In the genomic region with DNA sequence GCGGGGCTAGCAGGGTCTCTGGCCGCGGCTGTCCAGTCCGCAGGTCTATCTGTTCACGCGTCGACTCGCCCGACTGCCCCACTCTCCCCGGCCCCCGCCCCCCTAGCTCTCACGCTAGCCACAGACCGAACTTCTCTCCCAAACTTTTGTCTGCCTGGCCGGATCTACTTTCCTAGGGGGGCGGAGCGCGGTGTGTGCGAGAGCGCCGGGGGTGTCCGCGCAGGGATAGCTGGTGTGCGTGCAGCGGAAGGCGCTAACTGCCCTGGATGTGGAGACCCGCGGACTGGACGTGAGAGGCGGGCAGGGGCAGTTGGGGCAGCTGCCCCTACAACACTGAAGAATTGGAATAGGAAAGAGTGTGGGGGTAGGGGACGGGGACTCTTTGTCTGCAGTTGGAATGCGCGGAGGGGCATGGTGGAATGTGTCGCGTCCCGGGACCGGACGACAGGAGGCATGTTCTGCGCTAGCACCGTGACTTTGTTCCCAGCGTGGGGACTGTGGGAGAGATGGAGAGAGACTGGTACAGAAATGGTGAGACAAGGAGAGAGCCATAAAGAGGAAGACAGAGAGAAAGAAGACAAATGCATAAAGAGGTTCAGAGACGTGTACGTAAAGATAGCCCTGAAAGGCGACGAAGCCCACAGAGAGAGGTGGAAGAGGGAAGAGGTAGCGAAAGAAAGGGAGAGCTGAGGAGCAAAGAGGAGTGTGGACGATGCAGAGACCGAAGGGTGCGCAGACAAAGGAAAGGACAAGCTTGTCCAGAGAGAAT, we compare ENCODE assay signal across 1 cellular context.
A peak's percentile ranks its signal among the peaks of the same experiment; 100 is the strongest.
TF ChIP-seq lines count a peak whose summit lies in the region.

TSS of gene AJUBA (minus strand) at position 75 of the 769 bp plus-strand sequence. CDS start 285 bp downstream, outside the sequence.

TF ChIP-seq in K562, 482 proteins besides CTCF, POLR2A, EP300 and RAD21 (continued from another document and continues in another):
- TF ChIP-seq, protein P1, sequence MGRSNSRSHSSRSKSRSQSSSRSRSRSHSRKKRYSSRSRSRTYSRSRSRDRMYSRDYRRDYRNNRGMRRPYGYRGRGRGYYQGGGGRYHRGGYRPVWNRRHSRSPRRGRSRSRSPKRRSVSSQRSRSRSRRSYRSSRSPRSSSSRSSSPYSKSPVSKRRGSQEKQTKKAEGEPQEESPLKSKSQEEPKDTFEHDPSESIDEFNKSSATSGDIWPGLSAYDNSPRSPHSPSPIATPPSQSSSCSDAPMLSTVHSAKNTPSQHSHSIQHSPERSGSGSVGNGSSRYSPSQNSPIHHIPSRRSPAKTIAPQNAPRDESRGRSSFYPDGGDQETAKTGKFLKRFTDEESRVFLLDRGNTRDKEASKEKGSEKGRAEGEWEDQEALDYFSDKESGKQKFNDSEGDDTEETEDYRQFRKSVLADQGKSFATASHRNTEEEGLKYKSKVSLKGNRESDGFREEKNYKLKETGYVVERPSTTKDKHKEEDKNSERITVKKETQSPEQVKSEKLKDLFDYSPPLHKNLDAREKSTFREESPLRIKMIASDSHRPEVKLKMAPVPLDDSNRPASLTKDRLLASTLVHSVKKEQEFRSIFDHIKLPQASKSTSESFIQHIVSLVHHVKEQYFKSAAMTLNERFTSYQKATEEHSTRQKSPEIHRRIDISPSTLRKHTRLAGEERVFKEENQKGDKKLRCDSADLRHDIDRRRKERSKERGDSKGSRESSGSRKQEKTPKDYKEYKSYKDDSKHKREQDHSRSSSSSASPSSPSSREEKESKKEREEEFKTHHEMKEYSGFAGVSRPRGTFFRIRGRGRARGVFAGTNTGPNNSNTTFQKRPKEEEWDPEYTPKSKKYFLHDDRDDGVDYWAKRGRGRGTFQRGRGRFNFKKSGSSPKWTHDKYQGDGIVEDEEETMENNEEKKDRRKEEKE (IDR thresholded peaks at IDR 0.05; ENCODE audit: borderline replicate concordance in 1 of 2, control insufficient read depth in 1 of 2, low read depth in 2 of 2, low read length in 1 of 2) = peak in 1 of 2 experiments; percentile 38; a peak in 1 of 4 replicates
- TF ChIP-seq BCOR (IDR thresholded peaks at IDR 0.05) (peak; percentile 89), PHTF2 (CRISPR knock-in tag; IDR thresholded peaks at IDR 0.05) (no peak), ZNF436 (CRISPR knock-in tag; IDR thresholded peaks at IDR 0.05) (no peak), ZFX (CRISPR knock-in tag; IDR thresholded peaks at IDR 0.05) (no peak), E2F8 (IDR thresholded peaks at IDR 0.05; ENCODE audit: low read depth, partially characterized antibody) (peak; percentile 58), HMG20A (CRISPR knock-in tag; conservative IDR thresholded peaks at IDR 0.05) (no peak), ZBTB2 (IDR thresholded peaks at IDR 0.05) (peak; percentile 93), ADNP (tag; IDR thresholded peaks at IDR 0.05) (no peak), ZNF263 (CRISPR knock-in tag; IDR thresholded peaks at IDR 0.05; ENCODE audit: borderline replicate concordance) (peak; percentile 63; the same call in 1 of the 2 replicates), ZNF717 (CRISPR knock-in tag; IDR thresholded peaks at IDR 0.05) (no peak), THRAP3 (IDR thresholded peaks at IDR 0.05; ENCODE audit: borderline replicate concordance) (peak; percentile 73; the same call in 1 of the 2 replicates), NFATC3 (IDR thresholded peaks at IDR 0.05) (no peak), ZNF277 (CRISPR knock-in tag; IDR thresholded peaks at IDR 0.05; ENCODE audit: borderline replicate concordance) (no peak), MEF2A (IDR thresholded peaks at IDR 0.05; ENCODE audit: control insufficient read depth, low read depth, low read length) (no peak), ZNF354B (CRISPR knock-in tag; IDR thresholded peaks at IDR 0.05) (no peak), XRCC5 (IDR thresholded peaks at IDR 0.05; ENCODE audit: low read depth, low read length) (peak; percentile 72), KDM2B (CRISPR knock-in tag; IDR thresholded peaks at IDR 0.05) (peak; percentile 96), TAL1 (IDR thresholded peaks at IDR 0.05) (peak; percentile 43; the same call in 1 of the 2 replicates), TAF1 (IDR thresholded peaks at IDR 0.05; ENCODE audit: control insufficient read depth, extremely low read depth, insufficient read depth, low read length, severe bottlenecking) (peak; percentile 35), TSC22D4 (tag; IDR thresholded peaks at IDR 0.05) (peak; percentile 10; the same call in 1 of the 2 replicates), KDM4B (IDR thresholded peaks at IDR 0.05; ENCODE audit: borderline replicate concordance in 2 of 2, low read depth in 1 of 2) (peak in 1 of 2 experiments; percentile 48; a peak in 1 of 4 replicates), ID3 (CRISPR knock-in tag; IDR thresholded peaks at IDR 0.05) (no peak), ID3 (tag; IDR thresholded peaks at IDR 0.05) (peak; percentile 79), ZNF431 (CRISPR knock-in tag; IDR thresholded peaks at IDR 0.05) (peak; percentile 30; the same call in 1 of the 2 replicates), NFIC (IDR thresholded peaks at IDR 0.05) (peak; percentile 71), MEIS2 (IDR thresholded peaks at IDR 0.05; ENCODE audit: partially characterized antibody) (peak; percentile 24), USF1 (CRISPR knock-in tag; IDR thresholded peaks at IDR 0.05) (0 out of 2 replicates have a peak, but pooled peaks have one; percentile 27), ETV5 (CRISPR knock-in tag; IDR thresholded peaks at IDR 0.05; ENCODE audit: low read depth) (peak; percentile 84), KLF13 (tag; IDR thresholded peaks at IDR 0.05; ENCODE audit: borderline replicate concordance, low read depth) (peak; percentile 91), SMARCA4 (IDR thresholded peaks at IDR 0.05) (peak; percentile 59), ELF4 (CRISPR knock-in tag; IDR thresholded peaks at IDR 0.05) (0 out of 2 replicates have a peak, but pooled peaks have one; percentile 51), JUN (IDR thresholded peaks at IDR 0.05; ENCODE audit: borderline replicate concordance, low read depth, low read length) (peak; percentile 29; the same call in 1 of the 2 replicates), JUN (CRISPR knock-in tag; IDR thresholded peaks at IDR 0.05; ENCODE audit: borderline replicate concordance) (0 out of 2 replicates have a peak, but pooled peaks have one; percentile 34)
- TF ChIP-seq, protein P2, sequence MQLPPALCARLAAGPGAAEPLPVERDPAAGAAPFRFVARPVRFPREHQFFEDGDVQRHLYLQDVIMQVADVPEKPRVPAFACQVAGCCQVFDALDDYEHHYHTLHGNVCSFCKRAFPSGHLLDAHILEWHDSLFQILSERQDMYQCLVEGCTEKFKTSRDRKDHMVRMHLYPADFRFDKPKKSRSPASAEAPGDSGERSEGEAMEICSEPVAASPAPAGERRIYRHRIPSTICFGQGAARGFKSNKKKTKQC (CRISPR knock-in tag; IDR thresholded peaks at IDR 0.05) = peak; percentile 85; the same call in 1 of the 2 replicates
- TF ChIP-seq, protein P3, sequence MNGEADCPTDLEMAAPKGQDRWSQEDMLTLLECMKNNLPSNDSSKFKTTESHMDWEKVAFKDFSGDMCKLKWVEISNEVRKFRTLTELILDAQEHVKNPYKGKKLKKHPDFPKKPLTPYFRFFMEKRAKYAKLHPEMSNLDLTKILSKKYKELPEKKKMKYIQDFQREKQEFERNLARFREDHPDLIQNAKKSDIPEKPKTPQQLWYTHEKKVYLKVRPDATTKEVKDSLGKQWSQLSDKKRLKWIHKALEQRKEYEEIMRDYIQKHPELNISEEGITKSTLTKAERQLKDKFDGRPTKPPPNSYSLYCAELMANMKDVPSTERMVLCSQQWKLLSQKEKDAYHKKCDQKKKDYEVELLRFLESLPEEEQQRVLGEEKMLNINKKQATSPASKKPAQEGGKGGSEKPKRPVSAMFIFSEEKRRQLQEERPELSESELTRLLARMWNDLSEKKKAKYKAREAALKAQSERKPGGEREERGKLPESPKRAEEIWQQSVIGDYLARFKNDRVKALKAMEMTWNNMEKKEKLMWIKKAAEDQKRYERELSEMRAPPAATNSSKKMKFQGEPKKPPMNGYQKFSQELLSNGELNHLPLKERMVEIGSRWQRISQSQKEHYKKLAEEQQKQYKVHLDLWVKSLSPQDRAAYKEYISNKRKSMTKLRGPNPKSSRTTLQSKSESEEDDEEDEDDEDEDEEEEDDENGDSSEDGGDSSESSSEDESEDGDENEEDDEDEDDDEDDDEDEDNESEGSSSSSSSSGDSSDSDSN (IDR thresholded peaks at IDR 0.05; ENCODE audit: borderline replicate concordance in 1 of 2, low read depth in 2 of 2, low read length in 2 of 2) = 0 out of 4 replicates have a peak, but pooled peaks have one; percentile 39 to 40
- TF ChIP-seq, protein P4, sequence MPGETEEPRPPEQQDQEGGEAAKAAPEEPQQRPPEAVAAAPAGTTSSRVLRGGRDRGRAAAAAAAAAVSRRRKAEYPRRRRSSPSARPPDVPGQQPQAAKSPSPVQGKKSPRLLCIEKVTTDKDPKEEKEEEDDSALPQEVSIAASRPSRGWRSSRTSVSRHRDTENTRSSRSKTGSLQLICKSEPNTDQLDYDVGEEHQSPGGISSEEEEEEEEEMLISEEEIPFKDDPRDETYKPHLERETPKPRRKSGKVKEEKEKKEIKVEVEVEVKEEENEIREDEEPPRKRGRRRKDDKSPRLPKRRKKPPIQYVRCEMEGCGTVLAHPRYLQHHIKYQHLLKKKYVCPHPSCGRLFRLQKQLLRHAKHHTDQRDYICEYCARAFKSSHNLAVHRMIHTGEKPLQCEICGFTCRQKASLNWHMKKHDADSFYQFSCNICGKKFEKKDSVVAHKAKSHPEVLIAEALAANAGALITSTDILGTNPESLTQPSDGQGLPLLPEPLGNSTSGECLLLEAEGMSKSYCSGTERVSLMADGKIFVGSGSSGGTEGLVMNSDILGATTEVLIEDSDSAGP (CRISPR knock-in tag; IDR thresholded peaks at IDR 0.05) = no peak
- TF ChIP-seq, protein P5, sequence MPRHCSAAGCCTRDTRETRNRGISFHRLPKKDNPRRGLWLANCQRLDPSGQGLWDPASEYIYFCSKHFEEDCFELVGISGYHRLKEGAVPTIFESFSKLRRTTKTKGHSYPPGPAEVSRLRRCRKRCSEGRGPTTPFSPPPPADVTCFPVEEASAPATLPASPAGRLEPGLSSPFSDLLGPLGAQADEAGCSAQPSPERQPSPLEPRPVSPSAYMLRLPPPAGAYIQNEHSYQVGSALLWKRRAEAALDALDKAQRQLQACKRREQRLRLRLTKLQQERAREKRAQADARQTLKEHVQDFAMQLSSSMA (CRISPR knock-in tag; IDR thresholded peaks at IDR 0.05) = 0 out of 2 replicates have a peak, but pooled peaks have one; percentile 34
- TF ChIP-seq, protein P6, sequence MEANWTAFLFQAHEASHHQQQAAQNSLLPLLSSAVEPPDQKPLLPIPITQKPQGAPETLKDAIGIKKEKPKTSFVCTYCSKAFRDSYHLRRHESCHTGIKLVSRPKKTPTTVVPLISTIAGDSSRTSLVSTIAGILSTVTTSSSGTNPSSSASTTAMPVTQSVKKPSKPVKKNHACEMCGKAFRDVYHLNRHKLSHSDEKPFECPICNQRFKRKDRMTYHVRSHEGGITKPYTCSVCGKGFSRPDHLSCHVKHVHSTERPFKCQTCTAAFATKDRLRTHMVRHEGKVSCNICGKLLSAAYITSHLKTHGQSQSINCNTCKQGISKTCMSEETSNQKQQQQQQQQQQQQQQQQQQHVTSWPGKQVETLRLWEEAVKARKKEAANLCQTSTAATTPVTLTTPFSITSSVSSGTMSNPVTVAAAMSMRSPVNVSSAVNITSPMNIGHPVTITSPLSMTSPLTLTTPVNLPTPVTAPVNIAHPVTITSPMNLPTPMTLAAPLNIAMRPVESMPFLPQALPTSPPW (CRISPR knock-in tag; IDR thresholded peaks at IDR 0.05) = peak; percentile 92
